Comparison of ENCODE assay signal across 6 cellular contexts in genomic region chr1:155225404-155225759, GRCh38. TPM values are rescaled to one million over a fixed set of nuclear protein-coding genes. Genes with fewer than 3 reads are reported as not detected.
DNase-seq lines count a peak whose midpoint lies in the region; FAIRE-seq and TF ChIP-seq lines count a peak whose summit lies in the region.
"Not testable (repeated sequence)": the region's sequence is repeated elsewhere in the genome, so short reads cannot be mapped to it uniquely, and the experiment has no call there.

No MANE protein-coding gene starts in this region.

- H2BK5ac ChIP-seq in neuronal stem cell (ENCODE audit: low read length) = not testable (repeated sequence)

- POLR2A ChIA-PET in endothelial cell of umbilical vein (lab: Charles Lee) = interaction anchor here (1.9 kb wide), 1 partner anchor 16 kb away, joined by 5 read pairs; no protein-coding TSS in a partner anchor

- peaks cover 23% of the 10 kb centered on the region for H3K4me1 Mint-ChIP-seq in activated T-helper 2 cell treated with anti-CD3 and anti-CD28 coated beads, Interferon-gamma antibody, Interleukin-2, Interleukin-4, amounts not matched to agents 10 μg/mL and 5 μg/mL and 100 μg/mL, durations not matched to agents 14 hours and 24 hours and 36 hours (ENCODE audit: low read depth)

- H3K4ac ChIP-seq in neuronal stem cell (ENCODE audit: low read length) = not testable (repeated sequence)

- not testable (repeated sequence) for H3K9me1 ChIP-seq in endothelial cell of umbilical vein (replicated peaks; ENCODE audit: control insufficient read depth, extremely low read depth, insufficient read depth, low read length)

- H3K4me2 ChIP-seq in GM23248 (ENCODE audit: unreplicated experiment) (peak overlapping the region; percentile 93), endothelial cell of umbilical vein (ENCODE audit: insufficient read depth, low read length) (peak overlapping the region; percentile 16)
- not testable (repeated sequence) for H3K4me2 ChIP-seq in neuronal stem cell (ENCODE audit: insufficient read depth, low read length, poor library complexity, severe bottlenecking)

- not testable (repeated sequence) for H3K27me3 ChIP-seq in GM23248 (replicated peaks; ENCODE audit: insufficient read depth); endothelial cell of umbilical vein (ENCODE audit: control insufficient read depth in 2 of 2, insufficient read depth in 2 of 2, low read length in 2 of 2); neuronal stem cell (ENCODE audit: control insufficient read depth in 3 of 3, insufficient read depth in 3 of 3, low read depth in 1 of 3, low read length in 3 of 3); uterus

- CTCF ChIA-PET in endothelial cell of umbilical vein (lab: Charles Lee) = interaction anchor here (1.2 to 2.8 kb wide), 8 partner anchors 14 to 134 kb away, joined by 3 to 55 read pairs (median 4); partner anchors contain the start of genes MTX1 and THBS3

- H3K79me1 ChIP-seq in neuronal stem cell (ENCODE audit: low read depth, low read length) = not testable (repeated sequence)

- TF ChIP-seq CTCF in endothelial cell of umbilical vein (IDR thresholded peaks at IDR 0.05; ENCODE audit: extremely low read depth in 1 of 2, insufficient read depth in 1 of 2, low read depth in 1 of 2, low read length in 2 of 2); uterus (IDR thresholded peaks at IDR 0.05): not testable (repeated sequence)

- intact Hi-C loops in activated T-helper 2 cell treated with anti-CD3 and anti-CD28 coated beads, Interferon-gamma antibody, Interleukin-2, Interleukin-4, amounts not matched to agents 10 μg/mL and 5 μg/mL and 100 μg/mL, durations not matched to agents 14 hours and 24 hours and 36 hours (cut with micrococcal nuclease) = loop anchor here (5.0 kb wide), 1 partner anchor 33 kb away; no protein-coding TSS in a partner anchor
- intact Hi-C loops in endothelial cell of umbilical vein (cut with micrococcal nuclease) = loop anchor here (5.0 kb wide), 1 partner anchor 33 kb away; no protein-coding TSS in a partner anchor
- intact Hi-C loops in uterus (cut with DNase I; ENCODE audit: low total_unique reads) = loop anchor here (5.0 kb wide), 1 partner anchor 48 kb away; no protein-coding TSS in a partner anchor

- not testable (repeated sequence) for H4K20me1 ChIP-seq in GM23248 (ENCODE audit: insufficient read depth); endothelial cell of umbilical vein (replicated peaks; ENCODE audit: control insufficient read depth, extremely low read depth, insufficient read depth, low read length)

- in situ Hi-C loops in GM23248 (cut with MboI) = not testable (repeated sequence)

- H3K23ac ChIP-seq in neuronal stem cell (ENCODE audit: low read depth, low read length, poor library complexity) = peak overlapping the region; percentile 18

- not testable (repeated sequence) for H4K8ac ChIP-seq in neuronal stem cell (ENCODE audit: low read depth, low read length)

- peak overlapping the region; percentile 95 for H3K4me3 Mint-ChIP-seq in activated T-helper 2 cell treated with anti-CD3 and anti-CD28 coated beads, Interferon-gamma antibody, Interleukin-2, Interleukin-4, amounts not matched to agents 10 μg/mL and 5 μg/mL and 100 μg/mL, durations not matched to agents 14 hours and 24 hours and 36 hours (ENCODE audit: low read depth)

- peaks cover 14% of the 10 kb centered on the region for H3K36me3 Mint-ChIP-seq in activated T-helper 2 cell treated with anti-CD3 and anti-CD28 coated beads, Interferon-gamma antibody, Interleukin-2, Interleukin-4, amounts not matched to agents 10 μg/mL and 5 μg/mL and 100 μg/mL, durations not matched to agents 14 hours and 24 hours and 36 hours (ENCODE audit: low read depth)

- not testable (repeated sequence) for H3K27me3 Mint-ChIP-seq in activated T-helper 2 cell treated with anti-CD3 and anti-CD28 coated beads, Interferon-gamma antibody, Interleukin-2, Interleukin-4, amounts not matched to agents 10 μg/mL and 5 μg/mL and 100 μg/mL, durations not matched to agents 14 hours and 24 hours and 36 hours (ENCODE audit: low read depth)

- FAIRE-seq in endothelial cell of umbilical vein (lab: Jason Lieb, UNC) = not testable (repeated sequence)

- peaks cover 30% of the 10 kb centered on the region for H3K4me1 ChIP-seq in GM23248 (ENCODE audit: insufficient read depth)
- peaks cover 28% of the 10 kb centered on the region for H3K4me1 ChIP-seq in endothelial cell of umbilical vein (ENCODE audit: control insufficient read depth, extremely low read depth, insufficient read depth, low read length)
- peaks cover 12% of the 10 kb centered on the region in 2 donors for H3K4me1 ChIP-seq in neuronal stem cell (ENCODE audit: control insufficient read depth in 2 of 2, insufficient read depth in 1 of 2, low read depth in 1 of 2, low read length in 2 of 2)
- not testable (repeated sequence) for H3K4me1 ChIP-seq in uterus

- H3K27ac ChIP-seq in GM23248 = peak overlapping the region; percentile 84
- not testable (repeated sequence) for H3K27ac ChIP-seq in SK-N-MC; neuronal stem cell (replicated peaks; ENCODE audit: low read length)
- peak overlapping the region; percentile 35 for H3K27ac ChIP-seq in endothelial cell of umbilical vein (ENCODE audit: insufficient read depth, low read depth, low read length)
- peak overlapping the region; percentile 84 to 96 for H3K27ac ChIP-seq in uterus

- H3K27ac Mint-ChIP-seq in activated T-helper 2 cell treated with anti-CD3 and anti-CD28 coated beads, Interferon-gamma antibody, Interleukin-2, Interleukin-4, amounts not matched to agents 10 μg/mL and 5 μg/mL and 100 μg/mL, durations not matched to agents 14 hours and 24 hours and 36 hours = not testable (repeated sequence)

- dilution Hi-C loops in endothelial cell of umbilical vein (cut with MboI; ENCODE audit: extremely low pct_ligation_motif_present, low sequenced_read_pairs) = not testable (repeated sequence)

- H3K9me3 ChIP-seq in GM23248 (ENCODE audit: low read depth); SK-N-MC (ENCODE audit: low read depth, low read length); endothelial cell of umbilical vein (replicated peaks; ENCODE audit: control insufficient read depth, insufficient read depth, low read length); neuronal stem cell (replicated peaks in 1 of 2; ENCODE audit: control insufficient read depth in 2 of 2, insufficient read depth in 1 of 2, low read depth in 1 of 2, low read length in 2 of 2); uterus: not testable (repeated sequence)

- not testable (repeated sequence) for H3K9me3 Mint-ChIP-seq in activated T-helper 2 cell treated with anti-CD3 and anti-CD28 coated beads, Interferon-gamma antibody, Interleukin-2, Interleukin-4, amounts not matched to agents 10 μg/mL and 5 μg/mL and 100 μg/mL, durations not matched to agents 14 hours and 24 hours and 36 hours

- 93 to 98% methylated on average over 8 of the region's 8 CpGs for WGBS in GM23248 (ENCODE audit: low coverage in 1 of 2, low lambda C conversion rate in 2 of 2, missing lambda C conversion rate in 2 of 2), 2 experiments
- no CpG with 5 or more reads among the region's 8 CpGs for WGBS in neuronal stem cell (ENCODE audit: extremely low coverage in 2 of 2, insufficient read length in 2 of 2, insufficient replicate concordance in 1 of 2), 2 donors

- H2AK5ac ChIP-seq in neuronal stem cell (ENCODE audit: low read depth, low read length) = not testable (repeated sequence)

- not testable (repeated sequence) for H2AFZ ChIP-seq in GM23248; endothelial cell of umbilical vein (ENCODE audit: low read depth, low read length); neuronal stem cell (ENCODE audit: low read length)

- not testable (repeated sequence) for H3K36me3 ChIP-seq in GM23248 (ENCODE audit: low read depth); SK-N-MC (ENCODE audit: insufficient read depth, low read length); endothelial cell of umbilical vein (ENCODE audit: control insufficient read depth in 2 of 2, extremely low read depth in 1 of 2, insufficient read depth in 2 of 2, low read length in 2 of 2); uterus
- H3K36me3 ChIP-seq in neuronal stem cell (replicated peaks in 1 of 2; ENCODE audit: control insufficient read depth in 2 of 2, insufficient read depth in 2 of 2, low read length in 2 of 2) = peaks cover 3 to 39% of the 10 kb centered on the region in 2 donors

- not testable (repeated sequence) for H3K18ac ChIP-seq in neuronal stem cell (ENCODE audit: low read length)

- DNase-seq in GM23248; SK-N-MC (ENCODE audit: low read depth, low spot score); activated T-helper 2 cell treated with anti-CD3 and anti-CD28 coated beads, Interferon-gamma antibody, Interleukin-2, Interleukin-4, amounts not matched to agents 10 μg/mL and 5 μg/mL and 100 μg/mL, durations not matched to agents 14 hours and 24 hours and 36 hours (ENCODE audit: low spot score); endothelial cell of umbilical vein (ENCODE audit: low read depth, low spot score); neuronal stem cell (ENCODE audit: low spot score); uterus: not testable (repeated sequence)

- H3K79me2 ChIP-seq in GM23248 (ENCODE audit: insufficient read depth) = peaks cover 29% of the 10 kb centered on the region
- not testable (repeated sequence) for H3K79me2 ChIP-seq in endothelial cell of umbilical vein (ENCODE audit: control insufficient read depth, insufficient read depth, low read length)

- peak overlapping the region; percentile 91; the same call in 1 of the 2 replicates for H3K4me3 ChIP-seq in GM23248
- 0 out of 2 replicates have a peak overlapping the region, but pooled peaks have one; percentile 90 for H3K4me3 ChIP-seq in SK-N-MC
- not testable (repeated sequence) for H3K4me3 ChIP-seq in endothelial cell of umbilical vein (replicated peaks in 1 of 3; ENCODE audit: insufficient read depth in 1 of 3, low read depth in 1 of 3, low read length in 3 of 3); uterus
- peak overlapping the region in 1 of 2 donors; percentile 60 for H3K4me3 ChIP-seq in neuronal stem cell (ENCODE audit: low read length in 2 of 2)

- H3F3A ChIP-seq in GM23248 (ENCODE audit: insufficient read depth) = peaks cover 31% of the 10 kb centered on the region

- not testable (repeated sequence) for BruUV-seq in endothelial cell of umbilical vein (replicated peaks; lab: Mats Ljungman, UMichigan)

- H3K9ac ChIP-seq in GM23248 (peak overlapping the region; percentile 89; the same call in 1 of the 2 replicates), SK-N-MC (ENCODE audit: insufficient read length) (peak overlapping the region; percentile 29)
- not testable (repeated sequence) for H3K9ac ChIP-seq in endothelial cell of umbilical vein (replicated peaks; ENCODE audit: extremely low read depth, insufficient read depth, low read length); neuronal stem cell (ENCODE audit: low read depth, low read length, poor library complexity)

- TF ChIP-seq POLR2A in endothelial cell of umbilical vein (IDR thresholded peaks at IDR 0.05; ENCODE audit: low read depth, low read length); uterus (IDR thresholded peaks at IDR 0.05): not testable (repeated sequence)

- H2BK12ac ChIP-seq in neuronal stem cell (ENCODE audit: low read length) = not testable (repeated sequence)

- not testable (repeated sequence) for H2BK120ac ChIP-seq in neuronal stem cell (ENCODE audit: low read depth, low read length)

- peak overlapping the region; percentile 6 for H3K14ac ChIP-seq in neuronal stem cell (ENCODE audit: low read length)

- H3K9me2 ChIP-seq in GM23248 (ENCODE audit: insufficient read depth) = not testable (repeated sequence)

- H4K91ac ChIP-seq in neuronal stem cell (ENCODE audit: low read depth, low read length, poor library complexity) = not testable (repeated sequence)

- H2BK15ac ChIP-seq in neuronal stem cell (ENCODE audit: low read length) = not testable (repeated sequence)

RNA-seq across cellular contexts. Expression of gene MTX1, which starts 16.9 kb away (rescaled TPM):
- total RNA-seq in GM23248 (2014; rRNA removed; shearing (Covaris generic)) = 39.6 and 61.4 TPM in 2 replicates
- polyA plus RNA-seq in GM23248 (2016; fragmentation: Nextera tagmentation; extraction: Ambion mirVana) (69.2 and 78.6 TPM in 2 replicates), endothelial cell of umbilical vein (109 and 137 TPM in 2 replicates)
- total RNA-seq in activated T-helper 2 cell treated with anti-CD3 and anti-CD28 coated beads, Interferon-gamma antibody, Interleukin-2, Interleukin-4, amounts not matched to agents 10 μg/mL and 5 μg/mL and 100 μg/mL, durations not matched to agents 14 hours and 24 hours and 36 hours = 58.6 and 64.0 TPM in 2 replicates
- total RNA-seq in endothelial cell of umbilical vein (49.1 and 53.0 TPM in 2 replicates), uterus (10 to 100 TPM in 3 of 4 donors, 1 to 10 TPM in 1; 9.7 to 62.4 (median 26.0) TPM)
- polyA plus RNA-seq in endothelial cell of umbilical vein (2011; cell fraction: cytosol; rRNA removed) = 83.3 and 90.2 TPM in 2 replicates
- polyA plus RNA-seq in endothelial cell of umbilical vein (2011; cell fraction: nucleus; rRNA removed) = 45.5 and 50.8 TPM in 2 replicates
- polyA plus RNA-seq in endothelial cell of umbilical vein (2012) = 56.9 and 61.7 TPM in 2 replicates
- 44.4 and 56.0 TPM in 2 replicates for polyA minus RNA-seq in endothelial cell of umbilical vein
- 63.1 TPM for polyA minus RNA-seq in endothelial cell of umbilical vein (2011; cell fraction: cytosol; rRNA and poly(A)+ RNA removed)
- 14.8 and 20.2 TPM in 2 replicates for polyA minus RNA-seq in endothelial cell of umbilical vein (2011; cell fraction: nucleus; rRNA and poly(A)+ RNA removed)
- polyA plus RNA-seq in neuronal stem cell (2013, experiment 1 of 2) = 28.8 TPM
- polyA plus RNA-seq in neuronal stem cell (2013, experiment 2 of 2) = 29.5 TPM

RNA-seq across cellular contexts. Expression of gene THBS3, which starts 17.7 kb away (rescaled TPM):
- total RNA-seq in GM23248 (2014; rRNA removed; shearing (Covaris generic)) = 20.6 and 21.4 TPM in 2 replicates
- polyA plus RNA-seq in GM23248 (2016; fragmentation: Nextera tagmentation; extraction: Ambion mirVana) = 14.9 and 16.6 TPM in 2 replicates
- total RNA-seq in activated T-helper 2 cell treated with anti-CD3 and anti-CD28 coated beads, Interferon-gamma antibody, Interleukin-2, Interleukin-4, amounts not matched to agents 10 μg/mL and 5 μg/mL and 100 μg/mL, durations not matched to agents 14 hours and 24 hours and 36 hours = 10.4 and 13.1 TPM in 2 replicates
- total RNA-seq in endothelial cell of umbilical vein = 22.4 and 23.6 TPM in 2 replicates
- polyA plus RNA-seq in endothelial cell of umbilical vein = 25.7 and 29.4 TPM in 2 replicates
- 11.5 and 13.1 TPM in 2 replicates for polyA plus RNA-seq in endothelial cell of umbilical vein (2011; cell fraction: cytosol; rRNA removed)
- polyA plus RNA-seq in endothelial cell of umbilical vein (2011; cell fraction: nucleus; rRNA removed) = 134 and 168 TPM in 2 replicates
- polyA plus RNA-seq in endothelial cell of umbilical vein (2012) = 18.6 and 32.2 TPM in 2 replicates
- 30.1 and 36.1 TPM in 2 replicates for polyA minus RNA-seq in endothelial cell of umbilical vein
- 2.7 TPM for polyA minus RNA-seq in endothelial cell of umbilical vein (2011; cell fraction: cytosol; rRNA and poly(A)+ RNA removed)
- polyA minus RNA-seq in endothelial cell of umbilical vein (2011; cell fraction: nucleus; rRNA and poly(A)+ RNA removed) = 23.8 and 26.1 TPM in 2 replicates
- 25.0 TPM for polyA plus RNA-seq in neuronal stem cell (2013, experiment 1 of 2)
- polyA plus RNA-seq in neuronal stem cell (2013, experiment 2 of 2) = 25.1 TPM
- total RNA-seq in uterus = 100 to 1,000 TPM in 1 of 4 donors, 10 to 100 TPM in 3; 11.8 to 101 (median 38.3) TPM

RNA-seq across cellular contexts. Expression of gene ENTREP3, which starts 29.9 kb away (rescaled TPM):
- total RNA-seq in GM23248 (2014; rRNA removed; shearing (Covaris generic)) = 6.4 and 8.0 TPM in 2 replicates
- polyA plus RNA-seq in GM23248 (2016; fragmentation: Nextera tagmentation; extraction: Ambion mirVana) (8.0 TPM in 2 replicates), endothelial cell of umbilical vein (26.6 and 27.4 TPM in 2 replicates)
- total RNA-seq in activated T-helper 2 cell treated with anti-CD3 and anti-CD28 coated beads, Interferon-gamma antibody, Interleukin-2, Interleukin-4, amounts not matched to agents 10 μg/mL and 5 μg/mL and 100 μg/mL, durations not matched to agents 14 hours and 24 hours and 36 hours = 42.5 and 45.5 TPM in 2 replicates
- total RNA-seq in endothelial cell of umbilical vein (61.8 and 62.7 TPM in 2 replicates), uterus (10 to 100 TPM in 2 of 4 donors, 1 to 10 TPM in 2; 5.3 to 28.2 (median 11.7) TPM)
- 20.3 and 26.1 TPM in 2 replicates for polyA plus RNA-seq in endothelial cell of umbilical vein (2011; cell fraction: cytosol; rRNA removed)
- polyA plus RNA-seq in endothelial cell of umbilical vein (2011; cell fraction: nucleus; rRNA removed) = 23.2 and 24.1 TPM in 2 replicates
- 36.0 and 43.1 TPM in 2 replicates for polyA plus RNA-seq in endothelial cell of umbilical vein (2012)
- 12.0 and 12.6 TPM in 2 replicates for polyA minus RNA-seq in endothelial cell of umbilical vein
- 15.0 TPM for polyA minus RNA-seq in endothelial cell of umbilical vein (2011; cell fraction: cytosol; rRNA and poly(A)+ RNA removed)
- polyA minus RNA-seq in endothelial cell of umbilical vein (2011; cell fraction: nucleus; rRNA and poly(A)+ RNA removed) = 7.2 and 7.4 TPM in 2 replicates
- polyA plus RNA-seq in neuronal stem cell (2013, experiment 1 of 2) = 55.8 TPM
- polyA plus RNA-seq in neuronal stem cell (2013, experiment 2 of 2) = 56.4 TPM

RNA-seq across cellular contexts. Expression of gene SCAMP3, which starts 36.8 kb away (rescaled TPM):
- total RNA-seq in GM23248 (2014; rRNA removed; shearing (Covaris generic)) = 53.6 and 80.5 TPM in 2 replicates
- polyA plus RNA-seq in GM23248 (2016; fragmentation: Nextera tagmentation; extraction: Ambion mirVana) (135 and 141 TPM in 2 replicates), endothelial cell of umbilical vein (306 and 342 TPM in 2 replicates)
- total RNA-seq in activated T-helper 2 cell treated with anti-CD3 and anti-CD28 coated beads, Interferon-gamma antibody, Interleukin-2, Interleukin-4, amounts not matched to agents 10 μg/mL and 5 μg/mL and 100 μg/mL, durations not matched to agents 14 hours and 24 hours and 36 hours = 113 and 123 TPM in 2 replicates
- total RNA-seq in endothelial cell of umbilical vein (80.1 and 80.8 TPM in 2 replicates), uterus (10 to 100 TPM in 3 of 4 donors, 1 to 10 TPM in 1; 10.0 to 44.4 (median 29.2) TPM)
- polyA plus RNA-seq in endothelial cell of umbilical vein (2011; cell fraction: cytosol; rRNA removed) = 157 and 171 TPM in 2 replicates
- polyA plus RNA-seq in endothelial cell of umbilical vein (2011; cell fraction: nucleus; rRNA removed) = 76.5 and 78.5 TPM in 2 replicates
- polyA plus RNA-seq in endothelial cell of umbilical vein (2012) = 76.7 and 82.9 TPM in 2 replicates
- polyA minus RNA-seq in endothelial cell of umbilical vein = 125 and 131 TPM in 2 replicates
- polyA minus RNA-seq in endothelial cell of umbilical vein (2011; cell fraction: cytosol; rRNA and poly(A)+ RNA removed) = 87.9 TPM
- 22.5 and 23.7 TPM in 2 replicates for polyA minus RNA-seq in endothelial cell of umbilical vein (2011; cell fraction: nucleus; rRNA and poly(A)+ RNA removed)
- 59.0 TPM for polyA plus RNA-seq in neuronal stem cell (2013, experiment 1 of 2)
- polyA plus RNA-seq in neuronal stem cell (2013, experiment 2 of 2) = 58.9 TPM

RNA-seq across cellular contexts. Expression of gene CLK2, which starts 47.9 kb away (rescaled TPM):
- 16.8 and 24.0 TPM in 2 replicates for total RNA-seq in GM23248 (2014; rRNA removed; shearing (Covaris generic))
- polyA plus RNA-seq in GM23248 (2016; fragmentation: Nextera tagmentation; extraction: Ambion mirVana) = 10.2 and 10.4 TPM in 2 replicates
- 95.7 and 96.8 TPM in 2 replicates for total RNA-seq in activated T-helper 2 cell treated with anti-CD3 and anti-CD28 coated beads, Interferon-gamma antibody, Interleukin-2, Interleukin-4, amounts not matched to agents 10 μg/mL and 5 μg/mL and 100 μg/mL, durations not matched to agents 14 hours and 24 hours and 36 hours
- total RNA-seq in endothelial cell of umbilical vein = 61.7 and 69.1 TPM in 2 replicates
- polyA plus RNA-seq in endothelial cell of umbilical vein = 80.9 and 84.8 TPM in 2 replicates
- 24.4 and 27.0 TPM in 2 replicates for polyA plus RNA-seq in endothelial cell of umbilical vein (2011; cell fraction: cytosol; rRNA removed)
- 560 and 582 TPM in 2 replicates for polyA plus RNA-seq in endothelial cell of umbilical vein (2011; cell fraction: nucleus; rRNA removed)
- polyA plus RNA-seq in endothelial cell of umbilical vein (2012) = 32.4 and 34.0 TPM in 2 replicates
- polyA minus RNA-seq in endothelial cell of umbilical vein = 83.6 and 98.2 TPM in 2 replicates
- 24.1 TPM for polyA minus RNA-seq in endothelial cell of umbilical vein (2011; cell fraction: cytosol; rRNA and poly(A)+ RNA removed)
- polyA minus RNA-seq in endothelial cell of umbilical vein (2011; cell fraction: nucleus; rRNA and poly(A)+ RNA removed) = 100 and 109 TPM in 2 replicates
- 55.4 TPM for polyA plus RNA-seq in neuronal stem cell (2013, experiment 1 of 2)
- 54.0 TPM for polyA plus RNA-seq in neuronal stem cell (2013, experiment 2 of 2)
- total RNA-seq in uterus = 10 to 100 TPM; 25.4 to 75.3 (median 39.3) TPM
